ENCODE assay signal across 25 cellular contexts in the genomic region with DNA sequence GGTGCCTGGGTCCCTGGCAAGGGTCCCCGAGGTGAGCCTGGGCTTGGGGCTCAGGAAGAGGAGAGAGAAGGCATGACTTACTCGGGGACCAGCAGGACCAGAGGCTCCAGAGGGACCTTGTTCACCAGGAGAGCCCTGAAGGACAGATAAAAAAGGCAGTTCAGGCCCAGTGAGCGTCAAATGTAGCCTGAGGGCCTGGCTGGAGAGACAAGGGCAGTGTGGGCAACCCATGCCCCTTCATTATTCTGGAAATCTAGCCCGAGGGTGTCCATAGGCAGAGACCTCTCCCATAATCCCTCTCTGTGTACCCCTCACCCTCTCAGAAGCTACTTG. TPM values are rescaled to one million over a fixed set of nuclear protein-coding genes. Genes with fewer than 3 reads are reported as not detected.
DNase-seq lines count a peak whose midpoint lies in the region; ATAC-seq and TF ChIP-seq lines count a peak whose summit lies in the region.
"Had no signal": no experiment of that assay in that cellular context is flagged by ENCODE, and none has a peak within 500 bp of the region (broad histone marks: within the 10 kb centered on the region; RNA-seq: fewer than 3 reads in every experiment).

No MANE protein-coding gene starts in this region.

- no peak for ATAC-seq in GM21619 (IDR thresholded peaks at IDR 0.05; ENCODE audit: unreplicated experiment)
- ATAC-seq: naive thymus-derived CD4-positive, alpha-beta T cell; stimulated activated naive B cell treated with anti-CD40 and anti-IgM and Interleukin-4, amounts not matched to agents 10 μg/mL and 1 μg/mL and 100 μg/mL, for 72 hours had no signal

- no peaks in the 10 kb centered on the region for H3K9me3 ChIP-seq in breast epithelium
- no peaks in the 10 kb centered on the region for H3K9me3 ChIP-seq in mammary epithelial cell (replicated peaks; ENCODE audit: insufficient read depth, low read length)
- H3K9me3 ChIP-seq in fibroblast of lung (ENCODE audit: control insufficient read depth, insufficient read depth, low read depth, low read length) = no peaks in the 10 kb centered on the region
- no peaks in the 10 kb centered on the region for H3K9me3 ChIP-seq in osteoblast (ENCODE audit: low read depth, low read length)
- H3K9me3 ChIP-seq in uterus = no peaks in the 10 kb centered on the region

- TF ChIP-seq CTCF in breast epithelium (IDR thresholded peaks at IDR 0.05) = no peak
- no peak for TF ChIP-seq CTCF in mammary epithelial cell (conservative IDR thresholded peaks at IDR 0.05 in 1 of 2, IDR thresholded peaks at IDR 0.05 in 1 of 2; ENCODE audit: extremely low read depth in 1 of 2, insufficient read depth in 1 of 2, low read depth in 1 of 2, low read length in 2 of 2)
- TF ChIP-seq CTCF in fibroblast of lung (conservative IDR thresholded peaks at IDR 0.05 in 1 of 2, IDR thresholded peaks at IDR 0.05 in 1 of 2; ENCODE audit: low read depth in 1 of 2, low read length in 2 of 2) = no peak
- no peak for TF ChIP-seq CTCF in osteoblast (IDR thresholded peaks at IDR 0.05; ENCODE audit: extremely low read depth, low read depth, low read length)
- no peak for TF ChIP-seq CTCF in uterus (IDR thresholded peaks at IDR 0.05)

- DNase-seq in breast epithelium (ENCODE audit: low spot score in 2 of 2) (no peak), mammary epithelial cell (no peak), fibroblast of lung (ENCODE audit: low read depth in 2 of 2) (peak in 1 of 2 donors; percentile 77), osteoblast (ENCODE audit: insufficient read length, low spot score, missing footprints) (no peak), uterus (no peak), NCI-H1105 treated with DMSO at 0.1 percent for 48 hours (lab: John Stamatoyannopoulos, UW) (no peak), posterior cingulate gyrus (no peak)
- DNase-seq: activated CD4-positive, CD25-positive, alpha-beta regulatory T cell; activated naive CD4-positive, alpha-beta T cell; activated T-cell treated with anti-CD3 and anti-CD28 coated beads, Interleukin-2, amount 50 U/mL, for 24 hours; amygdala; Calu3; caudate nucleus; dorsolateral prefrontal cortex; GOT3; Karpas-422; mesendoderm; naive thymus-derived CD4-positive, alpha-beta T cell; NCI-H1048; NCI-H1930; NCI-H226; NCI-H748 treated with DMSO at 0.1 percent for 48 hours; stimulated activated naive B cell treated with anti-CD40 and anti-IgM and Interleukin-4, amounts not matched to agents 10 μg/mL and 1 μg/mL and 100 μg/mL, for 72 hours had no signal

- H2AFZ ChIP-seq in mammary epithelial cell (ENCODE audit: low read depth, low read length) (no peak overlapping the region), fibroblast of lung (ENCODE audit: low read length) (no peak overlapping the region), osteoblast (ENCODE audit: low read length) (no peak overlapping the region)

- H3K9ac ChIP-seq in mammary epithelial cell (ENCODE audit: insufficient read depth, low read length) (no peak overlapping the region), fibroblast of lung (ENCODE audit: insufficient read depth, low read length) (no peak overlapping the region)

- H3K27ac ChIP-seq in breast epithelium = peak overlapping the region; percentile 40 to 72
- H3K27ac ChIP-seq in mammary epithelial cell (ENCODE audit: insufficient read depth, low read depth, low read length) = no peak overlapping the region
- peak overlapping the region; percentile 45 for H3K27ac ChIP-seq in fibroblast of lung (ENCODE audit: insufficient read depth, low read length)
- peak overlapping the region; percentile 96 for H3K27ac ChIP-seq in osteoblast (ENCODE audit: low read depth, low read length)
- peak overlapping the region; percentile 82 to 96 for H3K27ac ChIP-seq in uterus
- H3K27ac ChIP-seq: dorsolateral prefrontal cortex had no signal

- H3K27me3 ChIP-seq in breast epithelium (no peaks in the 10 kb centered on the region), mammary epithelial cell (ENCODE audit: insufficient read depth, low read length) (no peaks in the 10 kb centered on the region), fibroblast of lung (ENCODE audit: control insufficient read depth, insufficient read depth, low read length) (no peaks in the 10 kb centered on the region), osteoblast (ENCODE audit: insufficient read depth, low read length) (no peaks in the 10 kb centered on the region), uterus (no peaks in the 10 kb centered on the region)
- H3K27me3 ChIP-seq: dorsolateral prefrontal cortex had no signal

- H3K4me2 ChIP-seq in mammary epithelial cell (ENCODE audit: insufficient read depth, low read depth, low read length) = no peak overlapping the region
- H3K4me2 ChIP-seq in fibroblast of lung (ENCODE audit: extremely low read depth, insufficient read depth, low read length) = no peak overlapping the region
- H3K4me2 ChIP-seq in osteoblast (ENCODE audit: insufficient read depth, low read length) = no peak overlapping the region

- no peaks in the 10 kb centered on the region for H4K20me1 ChIP-seq in mammary epithelial cell (ENCODE audit: insufficient read depth, low read length)
- peaks cover 5% of the 10 kb centered on the region for H4K20me1 ChIP-seq in fibroblast of lung (ENCODE audit: control insufficient read depth, extremely low read depth, insufficient read depth, low read length)
- H4K20me1 ChIP-seq in osteoblast (ENCODE audit: insufficient read depth, low read length) = peaks cover 86% of the 10 kb centered on the region

- in situ Hi-C loops in mammary epithelial cell (cut with MboI; ENCODE audit: low sequenced_read_pairs in 2 of 2) = no loop called here

- H3K79me2 ChIP-seq in mammary epithelial cell (ENCODE audit: insufficient read depth, low read length) (no peaks in the 10 kb centered on the region), fibroblast of lung (ENCODE audit: control insufficient read depth, insufficient read depth, low read length) (peaks cover 35% of the 10 kb centered on the region), osteoblast (ENCODE audit: insufficient read depth, low read length) (peaks cover 23% of the 10 kb centered on the region)

- CTCF ChIA-PET in mammary epithelial cell (lab: Charles Lee; ENCODE audit: low non-redundant PET) = no interaction called here

- H3K4me3 ChIP-seq in breast epithelium (no peak overlapping the region), mammary epithelial cell (replicated peaks in 1 of 3; ENCODE audit: insufficient read depth in 1 of 3, low read depth in 2 of 3, low read length in 3 of 3) (no peak overlapping the region), fibroblast of lung (replicated peaks in 1 of 4; ENCODE audit: control extremely low read depth in 1 of 4, insufficient read depth in 1 of 4, low read depth in 3 of 4, low read length in 4 of 4) (no peak overlapping the region), osteoblast (ENCODE audit: insufficient read depth, low read length) (no peak overlapping the region), uterus (no peak overlapping the region)
- H3K4me3 ChIP-seq: dorsolateral prefrontal cortex had no signal

- H3K36me3 ChIP-seq in breast epithelium (no peaks in the 10 kb centered on the region), mammary epithelial cell (ENCODE audit: insufficient read depth, low read length) (no peaks in the 10 kb centered on the region), fibroblast of lung (ENCODE audit: control insufficient read depth, insufficient read depth, low read length) (peaks cover 78% of the 10 kb centered on the region), osteoblast (ENCODE audit: insufficient read depth, low read length) (peaks cover 89% of the 10 kb centered on the region), uterus (no peaks in the 10 kb centered on the region)

- 80% methylated on average over 4 of the region's 4 CpGs for WGBS in mammary epithelial cell (ENCODE audit: low coverage, missing lambda C conversion rate)

- dilution Hi-C loops in mammary epithelial cell (cut with HindIII; ENCODE audit: low sequenced_read_pairs) = no loop called here

- TF ChIP-seq POLR2A in breast epithelium (IDR thresholded peaks at IDR 0.05) = no peak
- no peak for TF ChIP-seq POLR2A in uterus (IDR thresholded peaks at IDR 0.05)

- no TSS peak for BruUV-seq in mammary epithelial cell (replicated peaks; lab: Mats Ljungman, UMichigan)

- intact Hi-C loops in breast epithelium (cut with DNase I; ENCODE audit: low total_unique reads) (no loop called here), mammary epithelial cell (cut with micrococcal nuclease) (no loop called here), uterus (cut with DNase I; ENCODE audit: low total_unique reads) (no loop called here), posterior cingulate gyrus (cut with DNase I) (no loop called here)

- no peaks in the 10 kb centered on the region for H3K4me1 ChIP-seq in breast epithelium
- H3K4me1 ChIP-seq in mammary epithelial cell (ENCODE audit: insufficient read depth, low read length) = no peaks in the 10 kb centered on the region
- peaks cover 13% of the 10 kb centered on the region for H3K4me1 ChIP-seq in fibroblast of lung (ENCODE audit: control insufficient read depth, extremely low read depth, insufficient read depth, low read length)
- peaks cover 25% of the 10 kb centered on the region for H3K4me1 ChIP-seq in osteoblast (ENCODE audit: insufficient read depth, low read length)
- peaks cover 0 to 15% of the 10 kb centered on the region in 2 donors for H3K4me1 ChIP-seq in uterus

RNA-seq across cellular contexts. Expression of gene COL1A1, which starts 14.1 kb away (rescaled TPM):
- total RNA-seq in breast epithelium (10 to 100 TPM; 23.4 to 67.2 (median 44.5) TPM), mammary epithelial cell (10 to 100 TPM in 1 of 2 donors, 1 to 10 TPM in 1; 9.2 to 14.2 TPM), fibroblast of lung (577 and 584 TPM in 2 replicates), osteoblast (6,718 and 8,987 TPM in 2 replicates), uterus (1,000 to 10,000 TPM in 1 of 4 donors, 100 to 1,000 TPM in 2, 10 to 100 TPM in 1; 59.4 to 4,880 (median 491) TPM)
- polyA plus RNA-seq in mammary epithelial cell (1.8 TPM), fibroblast of lung (541 and 604 TPM in 2 replicates)
- polyA minus RNA-seq in mammary epithelial cell (11.4 TPM), fibroblast of lung (ENCODE audit: low replicate concordance) (7,488 and 12,203 TPM in 2 replicates)
- polyA plus RNA-seq in fibroblast of lung (2012) = 2,129 and 2,873 TPM in 2 replicates
- polyA plus RNA-seq: naive thymus-derived CD4-positive, alpha-beta T cell had no signal

RNA-seq across cellular contexts. Expression of gene SGCA, which starts 21.6 kb away (rescaled TPM):
- total RNA-seq in breast epithelium = 1 to 10 TPM in 1 of 3 donors, under 1 TPM in 2; 0.33 to 2.6 (median 0.73) TPM
- not detected for total RNA-seq in mammary epithelial cell
- not detected for polyA plus RNA-seq in mammary epithelial cell
- not detected for polyA minus RNA-seq in mammary epithelial cell
- 4.1 and 4.3 TPM in 2 replicates for total RNA-seq in fibroblast of lung
- 1.4 and 1.6 TPM in 2 replicates for polyA plus RNA-seq in fibroblast of lung
- polyA plus RNA-seq in fibroblast of lung (2012) = 5.2 and 8.8 TPM in 2 replicates
- 1.7 and 5.6 TPM in 2 replicates for polyA minus RNA-seq in fibroblast of lung (ENCODE audit: low replicate concordance)
- total RNA-seq in osteoblast = 0.29 TPM in 1 of 2 replicates, not detected in the other
- total RNA-seq in uterus = 100 to 1,000 TPM in 1 of 4 donors, 10 to 100 TPM in 1, under 1 TPM in 1, not detected in 1; 0.90 to 119 (median 19.6) TPM
- total RNA-seq: Calu3, progenitor cell of endocrine pancreas had no signal
- polyA plus RNA-seq: naive thymus-derived CD4-positive, alpha-beta T cell had no signal

RNA-seq across cellular contexts. Expression of gene PPP1R9B, which starts 36.9 kb away (rescaled TPM):
- total RNA-seq in breast epithelium (10 to 100 TPM; 21.8 to 24.9 (median 22.7) TPM), mammary epithelial cell (10 to 100 TPM; 19.5 to 46.7 TPM), fibroblast of lung (41.5 and 45.5 TPM in 2 replicates), osteoblast (44.2 and 48.9 TPM in 2 replicates), uterus (10 to 100 TPM in 3 of 4 donors, 1 to 10 TPM in 1; 9.2 to 65.3 (median 20.6) TPM)
- polyA plus RNA-seq in mammary epithelial cell (13.7 TPM), fibroblast of lung (22.1 and 26.0 TPM in 2 replicates)
- polyA minus RNA-seq in mammary epithelial cell (19.9 TPM), fibroblast of lung (ENCODE audit: low replicate concordance) (25.3 and 28.3 TPM in 2 replicates)
- polyA plus RNA-seq in fibroblast of lung (2012) = 37.9 and 40.6 TPM in 2 replicates

RNA-seq across cellular contexts. Expression of gene SAMD14, which starts 57.4 kb away (rescaled TPM):
- total RNA-seq in breast epithelium (under 1 TPM in 2 of 3 donors, not detected in 1; 0.16 to 0.98 TPM), mammary epithelial cell (under 1 TPM; 0.12 to 0.33 TPM), fibroblast of lung (2.1 and 2.3 TPM in 2 replicates), osteoblast (2.5 and 2.7 TPM in 2 replicates), uterus (10 to 100 TPM in 1 of 4 donors, 1 to 10 TPM in 2, not detected in 1; 2.3 to 11.3 (median 6.2) TPM)
- polyA plus RNA-seq in mammary epithelial cell (0.05 TPM), fibroblast of lung (1.4 and 3.8 TPM in 2 replicates)
- polyA minus RNA-seq in mammary epithelial cell (0.98 TPM), fibroblast of lung (ENCODE audit: low replicate concordance) (2.1 and 14.8 TPM in 2 replicates)
- 6.5 and 13.5 TPM in 2 replicates for polyA plus RNA-seq in fibroblast of lung (2012)
- total RNA-seq: Calu3 had no signal
- polyA plus RNA-seq: naive thymus-derived CD4-positive, alpha-beta T cell had no signal
